In genomic region chr17:15651001-15651582, GRCh38 we compare ENCODE assay signal across 8 cellular contexts. TPM values are rescaled to one million over a fixed set of nuclear protein-coding genes. Genes with fewer than 3 reads are reported as not detected.
DNase-seq lines count a peak whose midpoint lies in the region; ATAC-seq and TF ChIP-seq lines count a peak whose summit lies in the region.

No MANE protein-coding gene starts in this region.

- peak overlapping the region in 9 of 11 experiments; percentile 59 to 80 (median 71); a peak in 19 of 22 replicates for H3K27ac ChIP-seq in BLaER1 treated with 17β-estradiol and CSF1 and Interleukin-3, amounts not matched to agents 10 nM and 100 nM
- peak overlapping the region in 45 of 59 donors; percentile 6 to 85 (median 55) for H3K27ac ChIP-seq in dorsolateral prefrontal cortex

- peak overlapping the region; percentile 79 for H3K4me3 Mint-ChIP-seq in neural crest cell

- ATAC-seq in HG03025 (IDR thresholded peaks at IDR 0.05; ENCODE audit: low FRiP score, unreplicated experiment), result no peak
- no peak for ATAC-seq in GM21619 (IDR thresholded peaks at IDR 0.05; ENCODE audit: unreplicated experiment)
- ATAC-seq in GM21528 (IDR thresholded peaks at IDR 0.05; ENCODE audit: low FRiP score, unreplicated experiment), result no peak

- H3K27me3 Mint-ChIP-seq in neural crest cell (ENCODE audit: low read depth), result no peaks in the 10 kb centered on the region

- no peaks in the 10 kb centered on the region for H3K9me3 Mint-ChIP-seq in neural crest cell

- H3K4me2 ChIP-seq in BLaER1 treated with 17β-estradiol and CSF1 and Interleukin-3, amounts not matched to agents 10 nM and 100 nM, result peak overlapping the region; percentile 76 to 99 (median 92)

- H4K20me1 ChIP-seq in BLaER1 treated with 17β-estradiol and CSF1 and Interleukin-3, amounts not matched to agents 10 nM and 100 nM, result no peaks in the 10 kb centered on the region

- peak overlapping the region; percentile 47 for H3K27ac Mint-ChIP-seq in neural crest cell (ENCODE audit: unreplicated experiment)

- no peaks in the 10 kb centered on the region for H3K36me3 ChIP-seq in BLaER1 treated with 17β-estradiol and CSF1 and Interleukin-3, amounts not matched to agents 10 nM and 100 nM
- no peaks in the 10 kb centered on the region for H3K36me3 ChIP-seq in MG63

- intact Hi-C loops in dorsolateral prefrontal cortex (cut with DNase I), result no loop called here

- peaks cover 54% of the 10 kb centered on the region for H3K4me1 Mint-ChIP-seq in neural crest cell

- H3K9me3 ChIP-seq in BLaER1 treated with 17β-estradiol and CSF1 and Interleukin-3, amounts not matched to agents 10 nM and 100 nM (replicated peaks in 1 of 11), result no peaks in the 10 kb centered on the region
- H3K9me3 ChIP-seq in MG63, result no peaks in the 10 kb centered on the region

- peak overlapping the region; percentile 36 to 67 (median 51) for H3K4me3 ChIP-seq in BLaER1 treated with 17β-estradiol and CSF1 and Interleukin-3, amounts not matched to agents 10 nM and 100 nM
- H3K4me3 ChIP-seq in MG63 (peak overlapping the region; percentile 50), dorsolateral prefrontal cortex (peak overlapping the region; percentile 27 to 81 (median 57))

- H3K4me1 ChIP-seq in BLaER1 treated with 17β-estradiol and CSF1 and Interleukin-3, amounts not matched to agents 10 nM and 100 nM, result peaks cover 30 to 36% (median 31%) of the 10 kb centered on the region in 10 experiments

- DNase-seq in MG63, result no peak
- DNase-seq in dorsolateral prefrontal cortex, result peak in 2 of 10 donors; percentile 12 to 43
- no peak for DNase-seq in neural crest cell (ENCODE audit: low read depth, low spot score)
- no peak for DNase-seq in Kasumi-1 (lab: John Stamatoyannopoulos, UW)

- no peaks in the 10 kb centered on the region for H3K27me3 ChIP-seq in BLaER1 treated with 17β-estradiol and CSF1 and Interleukin-3, amounts not matched to agents 10 nM and 100 nM
- no peaks in the 10 kb centered on the region for H3K27me3 ChIP-seq in MG63
- H3K27me3 ChIP-seq in dorsolateral prefrontal cortex, result no peaks in the 10 kb centered on the region

- H3K9ac ChIP-seq in BLaER1 treated with 17β-estradiol and CSF1 and Interleukin-3, amounts not matched to agents 10 nM and 100 nM, result peak overlapping the region; percentile 52 to 78 (median 72)

- TF ChIP-seq CTCF in dorsolateral prefrontal cortex (IDR thresholded peaks at IDR 0.05 in 54 of 56, conservative IDR thresholded peaks at IDR 0.05 in 2 of 56; ENCODE audit: low read depth in 1 of 56, partially characterized antibody in 56 of 56) (no peak), neural crest cell (conservative IDR thresholded peaks at IDR 0.05) (no peak)

- peaks cover under 1% of the 10 kb centered on the region for H3K36me3 Mint-ChIP-seq in neural crest cell (ENCODE audit: low read depth)

RNA-seq across cellular contexts. Expression of gene FBXW10B, which starts 31.6 kb away (rescaled TPM):
- 0.59 TPM in 1 of 2 replicates, not detected in the other for total RNA-seq in MG63 (2014; rRNA removed; shearing (Covaris generic); ENCODE audit: low replicate concordance)
- 10 to 100 TPM in 1 of 120 experiments, 1 to 10 TPM in 55, under 1 TPM in 60, not detected in 4; 0.22 to 18.2 (median 0.97) TPM for total RNA-seq in dorsolateral prefrontal cortex
- total RNA-seq in neural crest cell, result 0.55 and 0.82 TPM in 2 replicates

RNA-seq across cellular contexts. Expression of gene TRIM16, which starts 33.0 kb away (rescaled TPM):
- 13.3 and 32.4 TPM in 2 replicates for total RNA-seq in MG63 (2014; rRNA removed; shearing (Covaris generic); ENCODE audit: low replicate concordance)
- total RNA-seq in dorsolateral prefrontal cortex, result 10 to 100 TPM in 119 of 120 experiments, 1 to 10 TPM in 1; 9.4 to 30.2 (median 16.4) TPM
- total RNA-seq in neural crest cell, result 31.8 and 34.8 TPM in 2 replicates

RNA-seq across cellular contexts. Expression of gene ZNF286A, which starts 48.5 kb away (rescaled TPM):
- total RNA-seq in MG63 (2014; rRNA removed; shearing (Covaris generic); ENCODE audit: low replicate concordance), result 7.2 and 10.4 TPM in 2 replicates
- 10 to 100 TPM; 17.3 to 37.3 (median 27.6) TPM for total RNA-seq in dorsolateral prefrontal cortex
- total RNA-seq in neural crest cell, result 128 and 130 TPM in 2 replicates
